In genomic region chr17:17087424-17088103, GRCh38 we compare ENCODE assay signal across 12 cellular contexts. TPM values are rescaled to one million over a fixed set of nuclear protein-coding genes. Genes with fewer than 3 reads are reported as not detected.
DNase-seq lines count a peak whose midpoint lies in the region; ATAC-seq and TF ChIP-seq lines count a peak whose summit lies in the region.
"Had no signal": no experiment of that assay in that cellular context is flagged by ENCODE, and none has a peak within 500 bp of the region (broad histone marks: within the 10 kb centered on the region; RNA-seq: fewer than 3 reads in every experiment).

No MANE protein-coding gene starts in this region.

- H3K27me3 ChIP-seq in BLaER1 treated with 17β-estradiol and CSF1 and Interleukin-3, amounts not matched to agents 10 nM and 100 nM: no peaks in the 10 kb centered on the region
- H3K27me3 ChIP-seq in heart left ventricle (no peaks in the 10 kb centered on the region), osteoblast (ENCODE audit: insufficient read depth, low read length) (no peaks in the 10 kb centered on the region)
- H3K27me3 ChIP-seq: Peyer's patch had no signal

- peak overlapping the region; percentile 19 for H3K27ac Mint-ChIP-seq in activated T-helper 1 cell treated with anti-CD3 and anti-CD28 coated beads, Interleukin-12 subunit alpha, Interleukin-12 subunit beta, Interleukin-2, Interleukin-4 antibody, amounts not matched to agents 30 ng/mL and 10 ng/mL and 1 ng/mL, durations not matched to agents 14 hours and 24 hours and 36 hours
- H3K27ac Mint-ChIP-seq: T-helper 2 cell treated with Interferon-gamma antibody and Interleukin-4, amounts not matched to agents 5 μg/mL and 100 μg/mL, for 36 hours had no signal

- H3K4me3 Mint-ChIP-seq in activated T-helper 1 cell treated with anti-CD3 and anti-CD28 coated beads, Interleukin-12 subunit alpha, Interleukin-12 subunit beta, Interleukin-2, Interleukin-4 antibody, amounts not matched to agents 30 ng/mL and 10 ng/mL and 1 ng/mL, durations not matched to agents 14 hours and 24 hours and 36 hours: no peak overlapping the region
- H3K4me3 Mint-ChIP-seq: activated naive CD8-positive, alpha-beta T cell treated with anti-CD3 and anti-CD28 coated beads, Interleukin-2, amount 10 ng/mL, durations not matched to agents 7 days and 5 days; T-helper 2 cell treated with Interferon-gamma antibody and Interleukin-4, amounts not matched to agents 5 μg/mL and 100 μg/mL, for 36 hours had no signal

- no peak for DNase-seq in activated T-helper 1 cell treated with anti-CD3 and anti-CD28 coated beads, Interleukin-12 subunit alpha, Interleukin-12 subunit beta, Interleukin-2, Interleukin-4 antibody, amounts not matched to agents 30 ng/mL and 10 ng/mL and 1 ng/mL, durations not matched to agents 14 hours and 24 hours and 36 hours (ENCODE audit: low spot score)
- DNase-seq in heart left ventricle (no peak), osteoblast (ENCODE audit: insufficient read length, low spot score, missing footprints) (peak; percentile 44), OCI-LY7 (ENCODE audit: low spot score) (no peak), COR-L47 (lab: John Stamatoyannopoulos, UW) (no peak), NCI-H1694 treated with DMSO at 0.1 percent for 48 hours (lab: John Stamatoyannopoulos, UW) (no peak)
- DNase-seq: activated CD8-positive, alpha-beta memory T cell treated with anti-CD3 and anti-CD28 coated beads for 24 hours; activated naive CD8-positive, alpha-beta T cell treated with anti-CD3 and anti-CD28 coated beads, Interleukin-2, amount 10 ng/mL, durations not matched to agents 7 days and 5 days had no signal

- WGBS in heart left ventricle, 4 donors: 60 to 70% (median 65%) methylated on average over 13 of the region's 13 CpGs

- CTCF ChIA-PET in OCI-LY7 (lab: Charles Lee; ENCODE audit: unreplicated experiment): no interaction called here

- intact Hi-C loops in activated T-helper 1 cell treated with anti-CD3 and anti-CD28 coated beads, Interleukin-12 subunit alpha, Interleukin-12 subunit beta, Interleukin-2, Interleukin-4 antibody, amounts not matched to agents 30 ng/mL and 10 ng/mL and 1 ng/mL, durations not matched to agents 14 hours and 24 hours and 36 hours (cut with micrococcal nuclease): no loop called here
- intact Hi-C loops in heart left ventricle (cut with DNase I): no loop called here
- intact Hi-C loops in OCI-LY7 (cut with micrococcal nuclease; ENCODE audit: unreplicated experiment): no loop called here

- BruUV-seq in OCI-LY7 (replicated peaks; lab: Mats Ljungman, UMichigan): no TSS peak

- H2AFZ ChIP-seq in osteoblast (ENCODE audit: low read length) (no peak overlapping the region), OCI-LY7 (ENCODE audit: low read length) (no peak overlapping the region)

- no peak overlapping the region for H3K4me3 ChIP-seq in BLaER1 treated with 17β-estradiol and CSF1 and Interleukin-3, amounts not matched to agents 10 nM and 100 nM
- no peak overlapping the region for H3K4me3 ChIP-seq in heart left ventricle
- no peak overlapping the region for H3K4me3 ChIP-seq in osteoblast (ENCODE audit: insufficient read depth, low read length)
- no peak overlapping the region for H3K4me3 ChIP-seq in OCI-LY7 (ENCODE audit: low read depth, low read length, poor library complexity, severe bottlenecking)
- H3K4me3 ChIP-seq: Peyer's patch had no signal

- POLR2A ChIA-PET in OCI-LY7 (lab: Charles Lee): interaction anchor here (0.7 kb wide), 1 partner anchor 81 kb away, joined by 3 read pairs; no protein-coding TSS in a partner anchor

- peaks cover 21% of the 10 kb centered on the region for H3K4me1 Mint-ChIP-seq in activated T-helper 1 cell treated with anti-CD3 and anti-CD28 coated beads, Interleukin-12 subunit alpha, Interleukin-12 subunit beta, Interleukin-2, Interleukin-4 antibody, amounts not matched to agents 30 ng/mL and 10 ng/mL and 1 ng/mL, durations not matched to agents 14 hours and 24 hours and 36 hours (ENCODE audit: low read depth)

- H3K9me3 Mint-ChIP-seq in activated T-helper 1 cell treated with anti-CD3 and anti-CD28 coated beads, Interleukin-12 subunit alpha, Interleukin-12 subunit beta, Interleukin-2, Interleukin-4 antibody, amounts not matched to agents 30 ng/mL and 10 ng/mL and 1 ng/mL, durations not matched to agents 14 hours and 24 hours and 36 hours: no peaks in the 10 kb centered on the region
- H3K9me3 Mint-ChIP-seq: activated naive CD8-positive, alpha-beta T cell treated with anti-CD3 and anti-CD28 coated beads, Interleukin-2, amount 10 ng/mL, durations not matched to agents 7 days and 5 days; T-helper 2 cell treated with Interferon-gamma antibody and Interleukin-4, amounts not matched to agents 5 μg/mL and 100 μg/mL, for 36 hours had no signal

- H3K79me2 ChIP-seq in osteoblast (ENCODE audit: insufficient read depth, low read length) (peaks cover 99% of the 10 kb centered on the region), OCI-LY7 (ENCODE audit: insufficient read depth, low read depth, low read length) (no peaks in the 10 kb centered on the region)

- TF ChIP-seq CTCF in heart left ventricle (IDR thresholded peaks at IDR 0.05): no peak
- no peak for TF ChIP-seq CTCF in osteoblast (IDR thresholded peaks at IDR 0.05; ENCODE audit: extremely low read depth, low read depth, low read length)
- no peak for TF ChIP-seq CTCF in OCI-LY7 (conservative IDR thresholded peaks at IDR 0.05; ENCODE audit: low read length)

- ATAC-seq in heart left ventricle: peak; percentile 51 to 79 (median 66)
- no peak for ATAC-seq in GM19452 (IDR thresholded peaks at IDR 0.05; ENCODE audit: unreplicated experiment)

- peaks cover 38 to 100% (median 93%) of the 10 kb centered on the region in 11 experiments for H3K36me3 ChIP-seq in BLaER1 treated with 17β-estradiol and CSF1 and Interleukin-3, amounts not matched to agents 10 nM and 100 nM
- peaks cover 0 to 71% (median 28%) of the 10 kb centered on the region in 9 donors for H3K36me3 ChIP-seq in heart left ventricle
- H3K36me3 ChIP-seq in osteoblast (ENCODE audit: insufficient read depth, low read length): peaks cover 75% of the 10 kb centered on the region
- H3K36me3 ChIP-seq in OCI-LY7 (ENCODE audit: insufficient read depth, low read length): no peaks in the 10 kb centered on the region

- TF ChIP-seq POLR2A in heart left ventricle (IDR thresholded peaks at IDR 0.05): no peak

- H4K20me1 ChIP-seq in BLaER1 treated with 17β-estradiol and CSF1 and Interleukin-3, amounts not matched to agents 10 nM and 100 nM: peaks cover 39 to 100% (median 100%) of the 10 kb centered on the region in 11 experiments; a peak in 20 of 22 replicates
- peaks cover 81% of the 10 kb centered on the region for H4K20me1 ChIP-seq in osteoblast (ENCODE audit: insufficient read depth, low read length)
- no peaks in the 10 kb centered on the region for H4K20me1 ChIP-seq in OCI-LY7 (ENCODE audit: insufficient read depth, low read length)

- no peaks in the 10 kb centered on the region for H3K9me3 ChIP-seq in BLaER1 treated with 17β-estradiol and CSF1 and Interleukin-3, amounts not matched to agents 10 nM and 100 nM (replicated peaks in 1 of 11)
- H3K9me3 ChIP-seq in heart left ventricle: no peaks in the 10 kb centered on the region
- no peaks in the 10 kb centered on the region for H3K9me3 ChIP-seq in osteoblast (ENCODE audit: low read depth, low read length)
- no peaks in the 10 kb centered on the region for H3K9me3 ChIP-seq in OCI-LY7 (ENCODE audit: low read length)
- H3K9me3 ChIP-seq: Peyer's patch had no signal

- H3K27me3 Mint-ChIP-seq in activated T-helper 1 cell treated with anti-CD3 and anti-CD28 coated beads, Interleukin-12 subunit alpha, Interleukin-12 subunit beta, Interleukin-2, Interleukin-4 antibody, amounts not matched to agents 30 ng/mL and 10 ng/mL and 1 ng/mL, durations not matched to agents 14 hours and 24 hours and 36 hours (ENCODE audit: insufficient read depth): no peaks in the 10 kb centered on the region
- H3K27me3 Mint-ChIP-seq: activated naive CD8-positive, alpha-beta T cell treated with anti-CD3 and anti-CD28 coated beads, Interleukin-2, amount 10 ng/mL, durations not matched to agents 7 days and 5 days had no signal

- peaks cover 18 to 91% (median 73%) of the 10 kb centered on the region in 10 experiments; a peak in 19 of 20 replicates for H3K4me1 ChIP-seq in BLaER1 treated with 17β-estradiol and CSF1 and Interleukin-3, amounts not matched to agents 10 nM and 100 nM
- H3K4me1 ChIP-seq in heart left ventricle (peaks cover 8 to 77% (median 46%) of the 10 kb centered on the region in 12 donors), osteoblast (ENCODE audit: insufficient read depth, low read length) (peaks cover 5% of the 10 kb centered on the region), OCI-LY7 (ENCODE audit: insufficient read depth, low read length, poor library complexity, severe bottlenecking) (peaks cover 10% of the 10 kb centered on the region)

- peaks cover 11% of the 10 kb centered on the region for H3K36me3 Mint-ChIP-seq in activated T-helper 1 cell treated with anti-CD3 and anti-CD28 coated beads, Interleukin-12 subunit alpha, Interleukin-12 subunit beta, Interleukin-2, Interleukin-4 antibody, amounts not matched to agents 30 ng/mL and 10 ng/mL and 1 ng/mL, durations not matched to agents 14 hours and 24 hours and 36 hours (ENCODE audit: low read depth)

- peak overlapping the region in 2 of 11 experiments; percentile 15 to 16; a peak in 3 of 22 replicates for H3K9ac ChIP-seq in BLaER1 treated with 17β-estradiol and CSF1 and Interleukin-3, amounts not matched to agents 10 nM and 100 nM

- no peaks in the 10 kb centered on the region for H3K9me2 ChIP-seq in OCI-LY7 (ENCODE audit: insufficient read depth, low read length)

- H3K27ac ChIP-seq in BLaER1 treated with 17β-estradiol and CSF1 and Interleukin-3, amounts not matched to agents 10 nM and 100 nM: peak overlapping the region in 4 of 11 experiments; percentile 19 to 40 (median 38); a peak in 7 of 22 replicates
- H3K27ac ChIP-seq in heart left ventricle: peak overlapping the region in 8 of 12 donors; percentile 18 to 70 (median 50)
- H3K27ac ChIP-seq in osteoblast (ENCODE audit: low read depth, low read length): peak overlapping the region; percentile 11
- H3K27ac ChIP-seq in OCI-LY7 (ENCODE audit: low read depth, low read length, poor library complexity, severe bottlenecking): no peak overlapping the region
- H3K27ac ChIP-seq: Peyer's patch had no signal

- H3K4me2 ChIP-seq in BLaER1 treated with 17β-estradiol and CSF1 and Interleukin-3, amounts not matched to agents 10 nM and 100 nM: peak overlapping the region; percentile 31 to 84 (median 73); a peak in 19 of 22 replicates
- H3K4me2 ChIP-seq in osteoblast (ENCODE audit: insufficient read depth, low read length) (no peak overlapping the region), OCI-LY7 (ENCODE audit: low read length) (no peak overlapping the region)

RNA-seq across cellular contexts. Expression of gene MPRIP, which starts 45.3 kb away (rescaled TPM):
- total RNA-seq in activated T-helper 1 cell treated with anti-CD3 and anti-CD28 coated beads, Interleukin-12 subunit alpha, Interleukin-12 subunit beta, Interleukin-2, Interleukin-4 antibody, amounts not matched to agents 30 ng/mL and 10 ng/mL and 1 ng/mL, durations not matched to agents 14 hours and 24 hours and 36 hours: 169 and 175 TPM in 2 replicates
- 100 to 1,000 TPM; 131 to 686 (median 343) TPM for total RNA-seq in heart left ventricle
- polyA plus RNA-seq in heart left ventricle: 100 to 1,000 TPM; 237 to 476 TPM
- total RNA-seq in osteoblast: 120 and 149 TPM in 2 replicates
- 73.3 and 78.9 TPM in 2 replicates for total RNA-seq in OCI-LY7 (2014; rRNA removed; shearing (Covaris generic))
- 109 and 118 TPM in 2 replicates for total RNA-seq in OCI-LY7 (2022)

Comparison
In these comparisons a context has a peak if more than half of its experiments do, and no peak if none do; other contexts are left out.
1. H3K4me2 ChIP-seq: peak in BLaER1 treated with 17β-estradiol and CSF1 and Interleukin-3, amounts not matched to agents 10 nM and 100 nM (11 of 11); none in osteoblast (single experiment) and OCI-LY7 (single experiment).